ENCODE assay signal across 20 cellular contexts in the genomic region with DNA sequence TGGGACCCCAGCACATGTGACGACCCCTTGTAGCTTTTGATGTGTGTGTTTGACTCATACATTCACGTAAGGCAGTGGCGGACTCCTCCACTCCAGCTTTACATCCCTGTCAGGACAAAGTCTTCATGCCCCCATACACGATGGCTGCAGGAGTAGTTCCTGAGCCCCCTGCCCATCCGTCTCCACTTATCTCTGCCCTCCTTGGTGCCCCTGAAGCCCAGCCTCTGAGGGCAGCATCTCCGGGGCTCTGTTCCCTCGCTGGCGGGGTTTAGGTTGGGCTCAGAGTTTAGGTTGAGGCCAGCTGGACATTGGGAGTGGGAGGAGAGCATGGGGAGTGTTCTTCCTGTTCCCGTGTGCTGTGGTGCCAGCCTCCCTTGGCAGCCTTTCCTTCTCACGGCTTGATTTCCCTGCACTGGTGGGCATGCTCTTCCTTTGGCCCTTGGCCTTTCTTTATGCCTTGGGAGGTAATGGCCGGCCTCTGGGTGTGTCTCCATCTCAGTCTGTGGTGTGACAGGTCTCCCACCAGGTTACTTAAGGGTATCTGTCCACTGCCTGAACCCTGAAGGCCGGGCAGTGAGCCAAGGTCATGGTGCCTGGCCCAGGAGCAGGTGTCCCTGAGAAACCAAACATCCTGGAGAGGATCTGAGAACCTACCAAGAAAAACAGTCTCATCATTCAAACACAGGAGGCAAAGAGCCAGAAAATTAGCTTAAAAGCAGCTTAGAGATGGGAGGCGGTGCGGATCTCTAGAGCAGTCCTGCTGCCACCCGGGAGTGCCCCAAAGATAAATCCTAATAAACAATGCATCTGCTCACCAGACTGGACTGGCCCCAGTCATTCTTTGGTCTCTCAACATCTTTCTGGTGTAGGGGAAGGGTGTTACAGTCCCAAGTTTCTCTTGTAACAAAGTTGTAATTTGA.
DNase-seq lines count a peak whose midpoint lies in the region; ATAC-seq and TF ChIP-seq lines count a peak whose summit lies in the region.
"Had no signal": no experiment of that assay in that cellular context is flagged by ENCODE, and none has a peak within 500 bp of the region (broad histone marks: within the 10 kb centered on the region; RNA-seq: fewer than 3 reads in every experiment).

No MANE protein-coding gene starts in this region.

- POLR2A ChIA-PET in activated CD4-positive, alpha-beta T cell treated with anti-CD3 and anti-CD28 coated beads, Interleukin-2, amount 10 ng/mL, durations not matched to agents 7 days and 5 days (lab: Charles Lee), result no interaction called here

- no peak for TF ChIP-seq CTCF in suprapubic skin (IDR thresholded peaks at IDR 0.05)

- no peaks in the 10 kb centered on the region for H3K4me1 Mint-ChIP-seq in activated CD4-positive, alpha-beta T cell treated with anti-CD3 and anti-CD28 coated beads, Interleukin-2, amount 10 ng/mL, durations not matched to agents 7 days and 5 days
- H3K4me1 Mint-ChIP-seq in activated CD4-positive, alpha-beta T cell treated with anti-CD3 and anti-CD28 coated beads, Interleukin-2, amount 10 ng/mL, durations not matched to agents 24 days and 14 days, result no peaks in the 10 kb centered on the region
- H3K4me1 Mint-ChIP-seq in activated T-helper 2 cell treated with anti-CD3 and anti-CD28 coated beads, Interferon-gamma antibody, Interleukin-2, Interleukin-4, amounts not matched to agents 10 μg/mL and 5 μg/mL and 100 μg/mL, durations not matched to agents 14 hours and 24 hours and 36 hours (ENCODE audit: low read depth), result no peaks in the 10 kb centered on the region
- H3K4me1 Mint-ChIP-seq: IgD-negative memory B cell had no signal

- ATAC-seq in SK-N-SH treated with all-trans-retinoic acid at 6 μM for 48 hours, result no peak
- ATAC-seq: A549, PC-3 had no signal

- CTCF ChIA-PET in activated CD4-positive, alpha-beta T cell treated with anti-CD3 and anti-CD28 coated beads, Interleukin-2, amount 10 ng/mL, durations not matched to agents 7 days and 5 days (lab: Charles Lee), result no interaction called here

- no peak overlapping the region for H3K27ac ChIP-seq in suprapubic skin
- H3K27ac ChIP-seq: A549 had no signal

- no peak for TF ChIP-seq POLR2A in suprapubic skin (IDR thresholded peaks at IDR 0.05)

- peak overlapping the region; percentile 54 for H3K27ac Mint-ChIP-seq in activated CD4-positive, alpha-beta T cell treated with anti-CD3 and anti-CD28 coated beads, Interleukin-2, amount 10 ng/mL, durations not matched to agents 7 days and 5 days
- H3K27ac Mint-ChIP-seq in activated CD4-positive, alpha-beta T cell treated with anti-CD3 and anti-CD28 coated beads, Interleukin-2, amount 10 ng/mL, durations not matched to agents 24 days and 14 days, result no peak overlapping the region
- no peak overlapping the region for H3K27ac Mint-ChIP-seq in activated T-helper 2 cell treated with anti-CD3 and anti-CD28 coated beads, Interferon-gamma antibody, Interleukin-2, Interleukin-4, amounts not matched to agents 10 μg/mL and 5 μg/mL and 100 μg/mL, durations not matched to agents 14 hours and 24 hours and 36 hours
- H3K27ac Mint-ChIP-seq: CD4-positive, alpha-beta T cell had no signal

- no peaks in the 10 kb centered on the region for H3K9me3 ChIP-seq in suprapubic skin
- H3K9me3 ChIP-seq: A549 had no signal

- WGBS in suprapubic skin, result 75% methylated on average over 14 of the region's 15 CpGs

- no peaks in the 10 kb centered on the region for H3K36me3 Mint-ChIP-seq in activated CD4-positive, alpha-beta T cell treated with anti-CD3 and anti-CD28 coated beads, Interleukin-2, amount 10 ng/mL, durations not matched to agents 7 days and 5 days (ENCODE audit: low read depth)
- no peaks in the 10 kb centered on the region for H3K36me3 Mint-ChIP-seq in activated CD4-positive, alpha-beta T cell treated with anti-CD3 and anti-CD28 coated beads, Interleukin-2, amount 10 ng/mL, durations not matched to agents 24 days and 14 days (ENCODE audit: low read depth)
- H3K36me3 Mint-ChIP-seq in activated T-helper 2 cell treated with anti-CD3 and anti-CD28 coated beads, Interferon-gamma antibody, Interleukin-2, Interleukin-4, amounts not matched to agents 10 μg/mL and 5 μg/mL and 100 μg/mL, durations not matched to agents 14 hours and 24 hours and 36 hours (ENCODE audit: low read depth), result no peaks in the 10 kb centered on the region

- H3K27me3 Mint-ChIP-seq in activated CD4-positive, alpha-beta T cell treated with anti-CD3 and anti-CD28 coated beads, Interleukin-2, amount 10 ng/mL, durations not matched to agents 7 days and 5 days, result no peaks in the 10 kb centered on the region
- no peaks in the 10 kb centered on the region for H3K27me3 Mint-ChIP-seq in activated CD4-positive, alpha-beta T cell treated with anti-CD3 and anti-CD28 coated beads, Interleukin-2, amount 10 ng/mL, durations not matched to agents 24 days and 14 days
- no peaks in the 10 kb centered on the region for H3K27me3 Mint-ChIP-seq in activated T-helper 2 cell treated with anti-CD3 and anti-CD28 coated beads, Interferon-gamma antibody, Interleukin-2, Interleukin-4, amounts not matched to agents 10 μg/mL and 5 μg/mL and 100 μg/mL, durations not matched to agents 14 hours and 24 hours and 36 hours (ENCODE audit: low read depth)
- H3K27me3 Mint-ChIP-seq: CD4-positive, alpha-beta T cell had no signal

- no peaks in the 10 kb centered on the region for H3K4me1 ChIP-seq in suprapubic skin
- H3K4me1 ChIP-seq: A549 had no signal

- H3K9me3 Mint-ChIP-seq in activated CD4-positive, alpha-beta T cell treated with anti-CD3 and anti-CD28 coated beads, Interleukin-2, amount 10 ng/mL, durations not matched to agents 7 days and 5 days, result peaks cover 6% of the 10 kb centered on the region
- H3K9me3 Mint-ChIP-seq in activated CD4-positive, alpha-beta T cell treated with anti-CD3 and anti-CD28 coated beads, Interleukin-2, amount 10 ng/mL, durations not matched to agents 24 days and 14 days, result peaks cover 4% of the 10 kb centered on the region
- H3K9me3 Mint-ChIP-seq in activated T-helper 2 cell treated with anti-CD3 and anti-CD28 coated beads, Interferon-gamma antibody, Interleukin-2, Interleukin-4, amounts not matched to agents 10 μg/mL and 5 μg/mL and 100 μg/mL, durations not matched to agents 14 hours and 24 hours and 36 hours, result peaks cover 7% of the 10 kb centered on the region
- H3K9me3 Mint-ChIP-seq: CD4-positive, alpha-beta T cell had no signal

- intact Hi-C loops in activated CD4-positive, alpha-beta T cell treated with anti-CD3 and anti-CD28 coated beads, Interleukin-2, amount 10 ng/mL, durations not matched to agents 24 days and 14 days (cut with micrococcal nuclease), result no loop called here
- intact Hi-C loops in activated T-helper 2 cell treated with anti-CD3 and anti-CD28 coated beads, Interferon-gamma antibody, Interleukin-2, Interleukin-4, amounts not matched to agents 10 μg/mL and 5 μg/mL and 100 μg/mL, durations not matched to agents 14 hours and 24 hours and 36 hours (cut with micrococcal nuclease), result no loop called here

- H3K36me3 ChIP-seq in suprapubic skin, result no peaks in the 10 kb centered on the region

- H3K27me3 ChIP-seq in suprapubic skin, result no peaks in the 10 kb centered on the region

- no peak overlapping the region for H3K4me3 Mint-ChIP-seq in activated CD4-positive, alpha-beta T cell treated with anti-CD3 and anti-CD28 coated beads, Interleukin-2, amount 10 ng/mL, durations not matched to agents 7 days and 5 days
- H3K4me3 Mint-ChIP-seq in activated CD4-positive, alpha-beta T cell treated with anti-CD3 and anti-CD28 coated beads, Interleukin-2, amount 10 ng/mL, durations not matched to agents 24 days and 14 days, result no peak overlapping the region
- no peak overlapping the region for H3K4me3 Mint-ChIP-seq in activated T-helper 2 cell treated with anti-CD3 and anti-CD28 coated beads, Interferon-gamma antibody, Interleukin-2, Interleukin-4, amounts not matched to agents 10 μg/mL and 5 μg/mL and 100 μg/mL, durations not matched to agents 14 hours and 24 hours and 36 hours (ENCODE audit: low read depth)
- H3K4me3 Mint-ChIP-seq: CD4-positive, alpha-beta T cell; IgD-negative memory B cell had no signal

- DNase-seq in activated CD4-positive, alpha-beta T cell treated with anti-CD3 and anti-CD28 coated beads, Interleukin-2, amount 10 ng/mL, durations not matched to agents 7 days and 5 days, result no peak
- DNase-seq in activated CD4-positive, alpha-beta T cell treated with anti-CD3 and anti-CD28 coated beads, Interleukin-2, amount 10 ng/mL, durations not matched to agents 24 days and 14 days, result no peak
- peak; percentile 34 for DNase-seq in NCI-H2196 treated with DMSO at 0.1 percent for 48 hours (lab: John Stamatoyannopoulos, UW; ENCODE audit: unreplicated experiment)
- DNase-seq in islet precursor cell, result peak; percentile 27
- DNase-seq in suprapubic skin (ENCODE audit: low spot score in 2 of 2), result peak; percentile 28 to 64
- no peak for DNase-seq in NCI-H510A (lab: John Stamatoyannopoulos, UW)
- DNase-seq in activated T-helper 2 cell treated with anti-CD3 and anti-CD28 coated beads, Interferon-gamma antibody, Interleukin-2, Interleukin-4, amounts not matched to agents 10 μg/mL and 5 μg/mL and 100 μg/mL, durations not matched to agents 14 hours and 24 hours and 36 hours (ENCODE audit: low spot score), result no peak
- DNase-seq: CD4-positive, alpha-beta T cell; DND-41; GF-D8; HCEC 1CT; MV-4-11; NCI-H1417 treated with DMSO at 0.1 percent for 48 hours; NCI-H2081; NCI-H2227 treated with DMSO at 0.1 percent for 48 hours; NCI-H526; PC-3 had no signal

- H3K4me3 ChIP-seq in suprapubic skin, result no peak overlapping the region
- H3K4me3 ChIP-seq: A549 had no signal

- TF ChIP-seq EP300 in suprapubic skin (IDR thresholded peaks at IDR 0.05), result no peak

TF ChIP-seq in SK-N-SH treated with all-trans-retinoic acid at 6 μM for 48 hours, 23 proteins besides CTCF, POLR2A, EP300 and RAD21 (continues in another document):
- TF ChIP-seq, protein P1, sequence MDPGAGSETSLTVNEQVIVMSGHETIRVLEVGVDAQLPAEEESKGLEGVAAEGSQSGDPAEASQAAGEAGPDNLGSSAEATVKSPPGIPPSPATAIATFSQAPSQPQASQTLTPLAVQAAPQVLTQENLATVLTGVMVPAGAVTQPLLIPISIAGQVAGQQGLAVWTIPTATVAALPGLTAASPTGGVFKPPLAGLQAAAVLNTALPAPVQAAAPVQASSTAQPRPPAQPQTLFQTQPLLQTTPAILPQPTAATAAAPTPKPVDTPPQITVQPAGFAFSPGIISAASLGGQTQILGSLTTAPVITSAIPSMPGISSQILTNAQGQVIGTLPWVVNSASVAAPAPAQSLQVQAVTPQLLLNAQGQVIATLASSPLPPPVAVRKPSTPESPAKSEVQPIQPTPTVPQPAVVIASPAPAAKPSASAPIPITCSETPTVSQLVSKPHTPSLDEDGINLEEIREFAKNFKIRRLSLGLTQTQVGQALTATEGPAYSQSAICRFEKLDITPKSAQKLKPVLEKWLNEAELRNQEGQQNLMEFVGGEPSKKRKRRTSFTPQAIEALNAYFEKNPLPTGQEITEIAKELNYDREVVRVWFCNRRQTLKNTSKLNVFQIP (CRISPR knock-in tag; IDR thresholded peaks at IDR 0.05; ENCODE audit: borderline replicate concordance, low read depth), result no peak
- TF ChIP-seq SNAI2 (CRISPR knock-in tag; IDR thresholded peaks at IDR 0.05), result no peak
- TF ChIP-seq TCF4 (CRISPR knock-in tag; IDR thresholded peaks at IDR 0.05; ENCODE audit: borderline replicate concordance), result no peak
- no peak for TF ChIP-seq ISL1 (CRISPR knock-in tag; IDR thresholded peaks at IDR 0.05)
- no peak for TF ChIP-seq BACH2 (CRISPR knock-in tag; IDR thresholded peaks at IDR 0.05; ENCODE audit: borderline replicate concordance)

Comparison
In these comparisons a context has a peak if more than half of its experiments do, and no peak if none do; other contexts are left out.
1. DNase-seq: peak in NCI-H2196 treated with DMSO at 0.1 percent for 48 hours (single experiment), islet precursor cell (single experiment) and suprapubic skin (2 of 2); none in activated CD4-positive, alpha-beta T cell treated with anti-CD3 and anti-CD28 coated beads, Interleukin-2, amount 10 ng/mL, durations not matched to agents 7 days and 5 days (single experiment), activated CD4-positive, alpha-beta T cell treated with anti-CD3 and anti-CD28 coated beads, Interleukin-2, amount 10 ng/mL, durations not matched to agents 24 days and 14 days (single experiment), NCI-H510A (single experiment) and activated T-helper 2 cell treated with anti-CD3 and anti-CD28 coated beads, Interferon-gamma antibody, Interleukin-2, Interleukin-4, amounts not matched to agents 10 μg/mL and 5 μg/mL and 100 μg/mL, durations not matched to agents 14 hours and 24 hours and 36 hours (single experiment).